23 cellular contexts compared by ENCODE assay signal in genomic region chr10:71687480-71687879, GRCh38. TPM values are rescaled to one million over a fixed set of nuclear protein-coding genes. Genes with fewer than 3 reads are reported as not detected.
A peak's percentile ranks its signal among the peaks of the same experiment; 100 is the strongest.
DNase-seq lines count a peak whose midpoint lies in the region; ATAC-seq and TF ChIP-seq lines count a peak whose summit lies in the region.
"Had no signal": no experiment of that assay in that cellular context is flagged by ENCODE, and none has a peak within 500 bp of the region (broad histone marks: within the 10 kb centered on the region; RNA-seq: fewer than 3 reads in every experiment).

No MANE protein-coding gene starts in this region.

- no peak overlapping the region for H3K27ac ChIP-seq in CD8-positive, alpha-beta T cell (ENCODE audit: low read depth, low read length)
- no peak overlapping the region for H3K27ac ChIP-seq in ascending aorta
- H3K27ac ChIP-seq: BLaER1, HL-60 had no signal

- H3K4me3 ChIP-seq in CD8-positive, alpha-beta T cell (ENCODE audit: low read depth, low read length) = no peak overlapping the region
- H3K4me3 ChIP-seq in ascending aorta = no peak overlapping the region
- H3K4me3 ChIP-seq in H7 (ENCODE audit: insufficient read depth, low read depth, low read length) = no peak overlapping the region
- H3K4me3 ChIP-seq: BLaER1, GM12878, HAP-1 had no signal

- CTCF ChIA-PET in CD8-positive, alpha-beta T cell (lab: Charles Lee) = interaction anchor here (0.9 to 2.7 kb wide), 2 partner anchors 10 to 85 kb away, joined by 3 to 18 read pairs; partner anchors contain the start of gene VSIR

- peaks cover 4% of the 10 kb centered on the region for H3K9me3 Mint-ChIP-seq in CD8-positive, alpha-beta T cell
- H3K9me3 Mint-ChIP-seq in effector memory CD8-positive, alpha-beta T cell = peaks cover 5 to 8% of the 10 kb centered on the region in 2 donors
- H3K9me3 Mint-ChIP-seq in naive thymus-derived CD8-positive, alpha-beta T cell = peaks cover 0 to 18% (median 4%) of the 10 kb centered on the region in 9 donors
- peaks cover 4% of the 10 kb centered on the region for H3K9me3 Mint-ChIP-seq in type B pancreatic cell

- no peaks in the 10 kb centered on the region for H3K36me3 Mint-ChIP-seq in CD8-positive, alpha-beta T cell
- peaks cover 15% of the 10 kb centered on the region for H3K36me3 Mint-ChIP-seq in effector memory CD8-positive, alpha-beta T cell (ENCODE audit: insufficient read depth)
- H3K36me3 Mint-ChIP-seq in naive thymus-derived CD8-positive, alpha-beta T cell = no peaks in the 10 kb centered on the region
- H3K36me3 Mint-ChIP-seq in type B pancreatic cell = peaks cover 3% of the 10 kb centered on the region

- peaks cover 3% of the 10 kb centered on the region for H3K4me1 ChIP-seq in CD8-positive, alpha-beta T cell (ENCODE audit: insufficient read depth, low read length)
- H3K4me1 ChIP-seq in ascending aorta = no peaks in the 10 kb centered on the region
- H3K4me1 ChIP-seq: HAP-1 had no signal

- H3K4me3 Mint-ChIP-seq in CD8-positive, alpha-beta T cell = no peak overlapping the region
- H3K4me3 Mint-ChIP-seq in effector memory CD8-positive, alpha-beta T cell = no peak overlapping the region
- H3K4me3 Mint-ChIP-seq in naive thymus-derived CD8-positive, alpha-beta T cell = no peak overlapping the region
- no peak overlapping the region for H3K4me3 Mint-ChIP-seq in type B pancreatic cell
- H3K4me3 Mint-ChIP-seq: CD14-positive monocyte had no signal

- peak overlapping the region; percentile 86 for H3K27ac Mint-ChIP-seq in CD8-positive, alpha-beta T cell
- H3K27ac Mint-ChIP-seq in effector memory CD8-positive, alpha-beta T cell = peak overlapping the region; percentile 95 to 96
- H3K27ac Mint-ChIP-seq in naive thymus-derived CD8-positive, alpha-beta T cell = peak overlapping the region in 9 of 10 donors; percentile 34 to 98 (median 76)
- H3K27ac Mint-ChIP-seq in type B pancreatic cell = peak overlapping the region; percentile 81

- POLR2A ChIA-PET in CD8-positive, alpha-beta T cell (lab: Charles Lee) = no interaction called here
- POLR2A ChIA-PET in naive thymus-derived CD8-positive, alpha-beta T cell (lab: Charles Lee) = no interaction called here

- ATAC-seq in CD8-positive, alpha-beta T cell = no peak
- no peak for ATAC-seq in effector memory CD8-positive, alpha-beta T cell (replicated peaks)
- ATAC-seq in naive thymus-derived CD8-positive, alpha-beta T cell = no peak
- ATAC-seq in HG03354 (IDR thresholded peaks at IDR 0.05; ENCODE audit: poor library complexity, severe bottlenecking, unreplicated experiment) = no peak
- ATAC-seq: GM12878 had no signal

- no peaks in the 10 kb centered on the region for H3K4me1 Mint-ChIP-seq in CD8-positive, alpha-beta T cell (ENCODE audit: low read depth)
- peaks cover 4 to 5% of the 10 kb centered on the region in 2 donors for H3K4me1 Mint-ChIP-seq in effector memory CD8-positive, alpha-beta T cell (ENCODE audit: low read depth in 2 of 2)
- H3K4me1 Mint-ChIP-seq in naive thymus-derived CD8-positive, alpha-beta T cell = peaks cover 3 to 15% (median 5%) of the 10 kb centered on the region in 4 donors
- peaks cover 14% of the 10 kb centered on the region for H3K4me1 Mint-ChIP-seq in type B pancreatic cell (ENCODE audit: unreplicated experiment)

- H3K36me3 ChIP-seq in CD8-positive, alpha-beta T cell (ENCODE audit: insufficient read depth, low read length) = no peaks in the 10 kb centered on the region
- H3K36me3 ChIP-seq in ascending aorta (no peaks in the 10 kb centered on the region), H7 (replicated peaks; ENCODE audit: control insufficient read depth, insufficient read depth, low read length) (no peaks in the 10 kb centered on the region)
- H3K36me3 ChIP-seq: BLaER1, HAP-1 had no signal

- H3K9me3 ChIP-seq in CD8-positive, alpha-beta T cell (ENCODE audit: low read length) = no peaks in the 10 kb centered on the region
- no peaks in the 10 kb centered on the region for H3K9me3 ChIP-seq in ascending aorta
- H3K9me3 ChIP-seq: BLaER1, HAP-1 had no signal

- intact Hi-C loops in CD8-positive, alpha-beta T cell (cut with DNase I, micrococcal nuclease) = no loop called here
- intact Hi-C loops in ascending aorta (cut with DNase I) = no loop called here

- no peaks in the 10 kb centered on the region for H3K27me3 ChIP-seq in CD8-positive, alpha-beta T cell (ENCODE audit: insufficient read depth, low read length)
- no peaks in the 10 kb centered on the region for H3K27me3 ChIP-seq in ascending aorta
- no peaks in the 10 kb centered on the region for H3K27me3 ChIP-seq in H7 (ENCODE audit: control insufficient read depth, insufficient read depth, low read length)
- H3K27me3 ChIP-seq: BLaER1 had no signal

- H3K27me3 Mint-ChIP-seq in CD8-positive, alpha-beta T cell (ENCODE audit: low read depth) = no peaks in the 10 kb centered on the region
- no peaks in the 10 kb centered on the region for H3K27me3 Mint-ChIP-seq in effector memory CD8-positive, alpha-beta T cell
- no peaks in the 10 kb centered on the region for H3K27me3 Mint-ChIP-seq in naive thymus-derived CD8-positive, alpha-beta T cell
- peaks cover 21% of the 10 kb centered on the region for H3K27me3 Mint-ChIP-seq in type B pancreatic cell
- H3K27me3 Mint-ChIP-seq: CD8-positive, alpha-beta memory T cell had no signal

- DNase-seq in CD8-positive, alpha-beta T cell = no peak
- no peak for DNase-seq in effector memory CD8-positive, alpha-beta T cell
- DNase-seq in naive thymus-derived CD8-positive, alpha-beta T cell = no peak
- DNase-seq in type B pancreatic cell (ENCODE audit: extremely low spot score, unreplicated experiment) (no peak), ascending aorta (ENCODE audit: low spot score in 2 of 2) (no peak), H7 (no peak)
- DNase-seq: 8988T; CD8-positive, alpha-beta memory T cell; DMS 273 treated with DMSO at 0.1 percent for 48 hours; DMS53; DND-41; EL; GOT3 had no signal

- no peak for TF ChIP-seq CTCF in CD8-positive, alpha-beta T cell (IDR thresholded peaks at IDR 0.05)
- no peak for TF ChIP-seq CTCF in type B pancreatic cell (conservative IDR thresholded peaks at IDR 0.05)
- TF ChIP-seq CTCF in ascending aorta (IDR thresholded peaks at IDR 0.05) = no peak

RNA-seq across cellular contexts. Expression of gene C10orf105, which starts 32.1 kb away (rescaled TPM):
- under 1 TPM; 0.14 to 0.33 TPM for total RNA-seq in CD8-positive, alpha-beta T cell
- under 1 TPM; 0.21 to 0.25 TPM for total RNA-seq in naive thymus-derived CD8-positive, alpha-beta T cell
- under 1 TPM in 1 of 3 donors, not detected in 2; 0.10 TPM for polyA plus RNA-seq in naive thymus-derived CD8-positive, alpha-beta T cell
- 0.31 TPM in 1 of 2 replicates, not detected in the other for total RNA-seq in type B pancreatic cell (ENCODE audit: low replicate concordance)
- not detected for total RNA-seq in ascending aorta
- total RNA-seq in H7 (2014; rRNA removed; shearing (Covaris generic)) = 0.17 and 0.18 TPM in 2 replicates
- total RNA-seq: A673, G401, HT1080 had no signal
- polyA plus RNA-seq: AG04450 had no signal
